Comparison of ENCODE assay signal across 9 cellular contexts in the genomic region with DNA sequence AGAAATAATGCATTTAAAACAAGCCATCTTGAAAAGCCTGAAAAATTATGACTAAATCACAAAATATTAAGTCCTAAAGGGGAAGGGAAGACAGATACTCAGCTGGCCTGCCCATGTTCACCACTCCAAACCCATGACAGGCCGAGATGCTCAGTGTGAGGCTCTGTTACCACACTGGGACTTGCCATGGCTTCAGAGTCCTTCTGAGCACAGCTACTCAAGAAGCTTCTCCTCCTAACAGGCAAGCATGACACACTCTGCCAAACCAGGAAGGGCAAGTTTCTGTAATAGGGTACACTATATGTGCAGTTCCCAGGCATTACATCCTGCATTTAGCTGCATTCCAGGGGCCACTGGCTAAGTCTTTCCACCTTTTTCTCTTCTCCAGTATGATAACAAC. TPM values are rescaled to one million over a fixed set of nuclear protein-coding genes. Genes with fewer than 3 reads are reported as not detected.
DNase-seq lines count a peak whose midpoint lies in the region; ATAC-seq and TF ChIP-seq lines count a peak whose summit lies in the region.
"Had no signal": no experiment of that assay in that cellular context is flagged by ENCODE, and none has a peak within 500 bp of the region (broad histone marks: within the 10 kb centered on the region; RNA-seq: fewer than 3 reads in every experiment).

No MANE protein-coding gene starts in this region.

- H3K36me3 Mint-ChIP-seq in CD14-positive monocyte (no peaks in the 10 kb centered on the region), T-helper 17 cell (ENCODE audit: low read depth) (no peaks in the 10 kb centered on the region)
- H3K36me3 Mint-ChIP-seq: activated naive CD8-positive, alpha-beta T cell had no signal

- peak overlapping the region; percentile 95 to 99 (median 97) for H3K27ac Mint-ChIP-seq in CD14-positive monocyte
- H3K27ac Mint-ChIP-seq in T-helper 17 cell = peak overlapping the region; percentile 56

- ATAC-seq in GM19351 (IDR thresholded peaks at IDR 0.05; ENCODE audit: unreplicated experiment) = peak; percentile 38
- peak; percentile 37 for ATAC-seq in HG03045 (IDR thresholded peaks at IDR 0.05; ENCODE audit: unreplicated experiment)
- no peak for ATAC-seq in T-helper 17 cell

- H3K9me3 Mint-ChIP-seq in CD14-positive monocyte = peaks cover 0 to 3% (median 0%) of the 10 kb centered on the region in 7 donors

- H3K9me3 ChIP-seq in T-helper 17 cell (ENCODE audit: control insufficient read depth, low read length, poor library complexity, severe bottlenecking) = no peaks in the 10 kb centered on the region

- no peak for TF ChIP-seq CTCF in CD14-positive monocyte (IDR thresholded peaks at IDR 0.05)

- intact Hi-C loops in CD14-positive monocyte (cut with micrococcal nuclease) = loop anchor here (2.0 to 10.0 kb wide), 4 partner anchors 41 to 81 kb away; no protein-coding TSS in a partner anchor

- DNase-seq in CD14-positive monocyte (ENCODE audit: low spot score) (peak; percentile 66), T-helper 17 cell (no peak), SW 1271 (lab: John Stamatoyannopoulos, UW) (no peak), GDM1 (lab: John Stamatoyannopoulos, UW) (no peak), mesenteric fat pad (ENCODE audit: low spot score) (no peak), NCI-H510A (lab: John Stamatoyannopoulos, UW) (no peak)

- H3K4me1 Mint-ChIP-seq in CD14-positive monocyte (peaks cover 40% of the 10 kb centered on the region), T-helper 17 cell (peaks cover 5% of the 10 kb centered on the region)

- H3K27me3 Mint-ChIP-seq in CD14-positive monocyte (ENCODE audit: low read depth in 3 of 3) (peaks cover 0 to 8% (median 0%) of the 10 kb centered on the region in 3 donors), T-helper 17 cell (no peaks in the 10 kb centered on the region)
- H3K27me3 Mint-ChIP-seq: activated naive CD8-positive, alpha-beta T cell had no signal

- peak overlapping the region; percentile 37 to 77 for H3K4me3 Mint-ChIP-seq in CD14-positive monocyte
- no peak overlapping the region for H3K4me3 Mint-ChIP-seq in T-helper 17 cell
- H3K4me3 Mint-ChIP-seq: activated naive CD8-positive, alpha-beta T cell had no signal

RNA-seq across cellular contexts. Expression of gene CYBB, which starts 34.0 kb away (rescaled TPM):
- polyA plus RNA-seq in CD14-positive monocyte = 100 to 1,000 TPM; 842 to 851 TPM
- 10 to 100 TPM in 1 of 2 donors, 1 to 10 TPM in 1; 2.3 to 15.5 TPM for total RNA-seq in T-helper 17 cell
- 77.0 TPM for total RNA-seq in mesenteric fat pad
